29 cellular contexts compared by ENCODE assay signal in genomic region chr9:80383347-80383746, GRCh38.
"Had no signal": no experiment of that assay in that cellular context is flagged by ENCODE, and none has a peak within 500 bp of the region (broad histone marks: within the 10 kb centered on the region; RNA-seq: fewer than 3 reads in every experiment).

No MANE protein-coding gene starts in this region.

- H3K27ac ChIP-seq: adrenal gland, body of pancreas, esophagus muscularis mucosa, foreskin keratinocyte, gastrocnemius medialis, VCaP had no signal

- ATAC-seq: activated T-cell treated with anti-CD3 and anti-CD28 coated beads, Interleukin-2, amount 50 U/mL, for 72 hours; body of pancreas; effector memory CD8-positive, alpha-beta T cell; foreskin keratinocyte; gastrocnemius medialis; WTC11 had no signal

- H3K9me3 Mint-ChIP-seq: activated CD4-positive, alpha-beta T cell treated with anti-CD3 and anti-CD28 coated beads, Interleukin-2, amount 10 ng/mL, durations not matched to agents 7 days and 5 days; activated naive CD4-positive, alpha-beta T cell treated with anti-CD3 and anti-CD28 coated beads, Interleukin-2, amount 10 ng/mL, durations not matched to agents 7 days and 5 days; activated T-cell treated with anti-CD3 and anti-CD28 coated beads, Interleukin-2, amount 50 U/mL, for 72 hours; WTC11 had no signal

- H3K36me3 ChIP-seq: adrenal gland, esophagus muscularis mucosa, gastrocnemius medialis had no signal

- H3K36me3 Mint-ChIP-seq: activated naive CD4-positive, alpha-beta T cell treated with anti-CD3 and anti-CD28 coated beads, Interleukin-2, amount 10 ng/mL, durations not matched to agents 7 days and 5 days; activated naive CD8-positive, alpha-beta T cell; WTC11 had no signal

- H3K27me3 ChIP-seq: adrenal gland, body of pancreas, esophagus muscularis mucosa, foreskin keratinocyte, gastrocnemius medialis had no signal

- DNase-seq: activated CD4-positive, alpha-beta memory T cell treated with anti-CD3 and anti-CD28 coated beads, Interleukin-2, amount 10 ng/mL, durations not matched to agents 7 days and 5 days; activated CD4-positive, alpha-beta T cell treated with anti-CD3 and anti-CD28 coated beads for 1 hour; activated CD4-positive, alpha-beta T cell treated with anti-CD3 and anti-CD28 coated beads for 4 hours; activated CD4-positive, alpha-beta T cell treated with anti-CD3 and anti-CD28 coated beads, Interleukin-2, amount 10 ng/mL, durations not matched to agents 7 days and 5 days; activated CD4-positive, alpha-beta T cell treated with anti-CD3 and anti-CD28 coated beads, Interleukin-2, amount 50 U/mL, for 4 hours; activated CD8-positive, alpha-beta memory T cell treated with anti-CD3 and anti-CD28 coated beads, Interleukin-2, amount 50 U/mL, for 48 hours; activated gamma-delta T cell; activated naive CD4-positive, alpha-beta T cell; activated naive CD4-positive, alpha-beta T cell treated with anti-CD3 and anti-CD28 coated beads, Interleukin-2, amount 10 ng/mL, durations not matched to agents 7 days and 5 days; activated T-cell treated with anti-CD3 and anti-CD28 coated beads for 4 hours; activated T-cell treated with anti-CD3 and anti-CD28 coated beads, Interleukin-2, amount 50 U/mL, for 24 hours; activated T-cell treated with anti-CD3 and anti-CD28 coated beads, Interleukin-2, amount 50 U/mL, for 72 hours; adrenal gland; amygdala; aorta; body of pancreas; caudate nucleus; cortex of kidney; dermis blood vessel endothelial cell; effector CD4-positive, alpha-beta T cell; effector memory CD8-positive, alpha-beta T cell; erythroblast; foreskin keratinocyte; gastrocnemius medialis; T-helper 2 cell had no signal

- H3K9me3 ChIP-seq: adrenal gland, body of pancreas, esophagus muscularis mucosa, gastrocnemius medialis had no signal

- H3K4me3 ChIP-seq: adrenal gland, body of pancreas, esophagus muscularis mucosa, gastrocnemius medialis had no signal

- H3K27ac Mint-ChIP-seq: activated CD4-positive, alpha-beta memory T cell treated with anti-CD3 and anti-CD28 coated beads, Interleukin-2, amount 10 ng/mL, durations not matched to agents 7 days and 5 days; activated CD4-positive, alpha-beta T cell treated with anti-CD3 and anti-CD28 coated beads, Interleukin-2, amount 10 ng/mL, durations not matched to agents 7 days and 5 days; activated naive CD4-positive, alpha-beta T cell treated with anti-CD3 and anti-CD28 coated beads, Interleukin-2, amount 10 ng/mL, durations not matched to agents 7 days and 5 days; activated naive CD8-positive, alpha-beta T cell; activated T-cell treated with anti-CD3 and anti-CD28 coated beads, Interleukin-2, amount 50 U/mL, for 24 hours; activated T-cell treated with anti-CD3 and anti-CD28 coated beads, Interleukin-2, amount 50 U/mL, for 72 hours; effector memory CD8-positive, alpha-beta T cell; WTC11 had no signal

- H3K4me1 ChIP-seq: adrenal gland, body of pancreas, gastrocnemius medialis had no signal
